8 cellular contexts compared by ENCODE assay signal in the genomic region with DNA sequence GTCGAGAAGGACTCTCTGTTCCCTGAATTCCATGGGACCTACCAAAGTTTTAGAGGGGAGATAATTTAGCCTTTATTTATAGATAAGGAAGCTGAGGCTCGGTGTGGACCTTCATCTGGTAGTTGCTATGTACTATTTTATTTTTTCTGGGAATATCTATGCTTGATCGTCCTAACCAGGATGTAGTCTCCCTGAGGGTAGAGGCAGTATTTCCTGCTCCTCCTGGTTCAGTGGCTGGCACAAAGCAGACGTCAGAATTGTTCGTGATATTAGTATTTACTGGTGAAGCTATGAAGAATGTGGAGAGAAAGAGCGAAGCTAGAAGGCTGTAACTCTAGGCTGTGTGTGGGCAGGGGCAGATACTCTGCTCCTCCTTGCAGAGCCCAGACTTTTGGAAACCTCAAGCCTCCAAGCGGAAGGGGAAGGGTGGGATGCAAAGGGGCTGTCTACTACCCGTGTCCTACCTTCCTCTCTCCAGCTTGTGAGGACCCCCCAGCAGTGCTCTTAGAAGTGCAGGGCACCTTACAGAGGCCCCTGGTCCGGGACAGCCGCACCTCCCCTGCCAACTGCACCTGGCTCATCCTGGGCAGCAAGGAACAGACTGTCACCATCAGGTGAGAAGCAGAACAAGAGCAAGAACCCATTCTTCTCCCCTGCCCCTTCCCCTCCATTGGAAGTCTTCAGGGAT. TPM values are rescaled to one million over a fixed set of nuclear protein-coding genes. Genes with fewer than 3 reads are reported as not detected.
A peak's percentile ranks its signal among the peaks of the same experiment; 100 is the strongest.
DNase-seq lines count a peak whose midpoint lies in the region; ATAC-seq and TF ChIP-seq lines count a peak whose summit lies in the region.

No MANE protein-coding gene starts in this region.

- TF ChIP-seq CTCF in heart left ventricle (IDR thresholded peaks at IDR 0.05) (no peak), brain (conservative IDR thresholded peaks at IDR 0.05) (peak; percentile 1 to 36), upper lobe of right lung (IDR thresholded peaks at IDR 0.05) (no peak)

- H3K4me1 Mint-ChIP-seq in brain: peaks cover 21% of the 10 kb centered on the region

- peaks cover 0 to 3% (median 0%) of the 10 kb centered on the region in 5 experiments for H3K9me3 Mint-ChIP-seq in brain

- no peak for TF ChIP-seq POLR2A in heart left ventricle (IDR thresholded peaks at IDR 0.05)

- peak overlapping the region; percentile 83 to 94 (median 86) for H3K4me3 Mint-ChIP-seq in brain

- intact Hi-C loops in heart left ventricle (cut with DNase I): loop anchor here in 4 of 10 donors (1.0 to 5.0 kb wide), 3 partner anchors 27 to 54 kb away; partner anchors contain the start of genes RBM23 (in 2 of the 4) and PRMT5 (in 1 of the 4)
- intact Hi-C loops in Right ventricle myocardium superior (cut with DNase I): no loop called here
- intact Hi-C loops in upper lobe of right lung (cut with DNase I): no loop called here

- H3K4me1 ChIP-seq in heart left ventricle: peaks cover 4 to 32% (median 18%) of the 10 kb centered on the region in 12 donors
- H3K4me1 ChIP-seq in mesodermal cell (ENCODE audit: control insufficient read depth, insufficient read depth, low read length, poor library complexity, severe bottlenecking): no peaks in the 10 kb centered on the region
- peaks cover 25% of the 10 kb centered on the region for H3K4me1 ChIP-seq in upper lobe of right lung

- H3K9me3 ChIP-seq in heart left ventricle: no peaks in the 10 kb centered on the region
- H3K9me3 ChIP-seq in mesodermal cell (ENCODE audit: control insufficient read depth, low read length): no peaks in the 10 kb centered on the region
- no peaks in the 10 kb centered on the region for H3K9me3 ChIP-seq in upper lobe of right lung

- H3K27ac Mint-ChIP-seq in brain: peak overlapping the region; percentile 72 to 94 (median 78)

- H3K27me3 ChIP-seq in heart left ventricle: no peaks in the 10 kb centered on the region
- no peaks in the 10 kb centered on the region for H3K27me3 ChIP-seq in upper lobe of right lung

- 49 to 55% (median 50%) methylated on average over 9 to 10 of the region's 10 CpGs for WGBS in heart left ventricle, 4 donors
- 70 to 71% methylated on average over 7 to 10 of the region's 10 CpGs for WGBS in mesodermal cell (ENCODE audit: insufficient coverage in 2 of 2), 2 experiments

- H3K4me3 ChIP-seq in heart left ventricle (peak overlapping the region; percentile 66 to 100 (median 95)), mesodermal cell (ENCODE audit: extremely low read depth, insufficient read depth, low read length, poor library complexity, severe bottlenecking) (peak overlapping the region; percentile 90), upper lobe of right lung (peak overlapping the region; percentile 94)

- peaks cover 10% of the 10 kb centered on the region for H3K36me3 Mint-ChIP-seq in brain

- ATAC-seq in heart left ventricle (no peak), Right ventricle myocardium superior (ENCODE audit: poor library complexity) (no peak), upper lobe of right lung (no peak), GM19467 (IDR thresholded peaks at IDR 0.05; ENCODE audit: unreplicated experiment) (no peak)

- H3K36me3 ChIP-seq in heart left ventricle (peaks cover 0 to 50% (median 49%) of the 10 kb centered on the region in 9 donors), mesodermal cell (ENCODE audit: control insufficient read depth, insufficient read depth, low read length) (peaks cover 46% of the 10 kb centered on the region), upper lobe of right lung (peaks cover 51% of the 10 kb centered on the region)

- peaks cover 4% of the 10 kb centered on the region for H3K27me3 Mint-ChIP-seq in brain

- H3K27ac ChIP-seq in heart left ventricle (peak overlapping the region in 11 of 12 donors; percentile 90 to 100 (median 99)), mesodermal cell (ENCODE audit: low read depth, low read length, severe bottlenecking) (peak overlapping the region; percentile 86), upper lobe of right lung (peak overlapping the region; percentile 98)

- DNase-seq in heart left ventricle (no peak), Right ventricle myocardium superior (no peak), upper lobe of right lung (no peak), NOMO-1 treated with DMSO at 0.1 percent for 48 hours (lab: John Stamatoyannopoulos, UW; ENCODE audit: unreplicated experiment) (no peak)
- no peak for DNase-seq in stimulated activated CD4-positive, alpha-beta T cell treated with anti-CD3 and anti-CD28 coated beads, Interleukin-4, amount 100 ng/mL, for 4 hours

RNA-seq across cellular contexts. Expression of gene LRP10, which starts 1.4 kb away (rescaled TPM):
- total RNA-seq in heart left ventricle (100 to 1,000 TPM in 3 of 9 donors, 10 to 100 TPM in 6; 47.9 to 128 (median 64.5) TPM), Right ventricle myocardium superior (50.8 TPM), upper lobe of right lung (142 TPM)
- polyA plus RNA-seq in heart left ventricle (10 to 100 TPM; 11.0 to 99.9 TPM), brain (ENCODE audit: insufficient read depth, low read depth, low replicate concordance) (51.6 TPM)
- 64.8 TPM for polyA plus RNA-seq in mesodermal cell (2013, experiment 1 of 2)
- polyA plus RNA-seq in mesodermal cell (2013, experiment 2 of 2): 49.4 TPM

RNA-seq across cellular contexts. Expression of gene REM2, which starts 10.0 kb away (rescaled TPM):
- total RNA-seq in heart left ventricle (under 1 TPM in 1 of 9 donors, not detected in 8; 0.21 TPM), Right ventricle myocardium superior (not detected), upper lobe of right lung (0.41 TPM)
- polyA plus RNA-seq in heart left ventricle (under 1 TPM in 1 of 2 donors, not detected in 1; 0.06 TPM), brain (ENCODE audit: insufficient read depth, low read depth, low replicate concordance) (9.3 TPM)
- 1.9 TPM for polyA plus RNA-seq in mesodermal cell (2013, experiment 1 of 2)
- 1.5 TPM for polyA plus RNA-seq in mesodermal cell (2013, experiment 2 of 2)

RNA-seq across cellular contexts. Expression of gene MMP14, which starts 36.6 kb away (rescaled TPM):
- total RNA-seq in heart left ventricle (10 to 100 TPM; 14.0 to 90.6 (median 24.8) TPM), Right ventricle myocardium superior (22.5 TPM), upper lobe of right lung (149 TPM)
- polyA plus RNA-seq in heart left ventricle (10 to 100 TPM; 18.9 to 25.7 TPM), brain (ENCODE audit: insufficient read depth, low read depth, low replicate concordance) (59.7 TPM)
- 340 TPM for polyA plus RNA-seq in mesodermal cell (2013, experiment 1 of 2)
- 281 TPM for polyA plus RNA-seq in mesodermal cell (2013, experiment 2 of 2)

RNA-seq across cellular contexts. Expression of gene MRPL52, which starts 43.3 kb away (rescaled TPM):
- 100 to 1,000 TPM in 5 of 9 donors, 10 to 100 TPM in 4; 80.4 to 185 (median 107) TPM for total RNA-seq in heart left ventricle
- polyA plus RNA-seq in heart left ventricle: 100 to 1,000 TPM in 1 of 2 donors, 10 to 100 TPM in 1; 83.4 to 177 TPM
- total RNA-seq in Right ventricle myocardium superior: 110 TPM
- 160 TPM for polyA plus RNA-seq in brain (ENCODE audit: insufficient read depth, low read depth, low replicate concordance)
- 158 TPM for polyA plus RNA-seq in mesodermal cell (2013, experiment 1 of 2)
- polyA plus RNA-seq in mesodermal cell (2013, experiment 2 of 2): 156 TPM
- 58.4 TPM for total RNA-seq in upper lobe of right lung

RNA-seq across cellular contexts. Expression of gene RBM23, which starts 46.0 kb away (rescaled TPM):
- total RNA-seq in heart left ventricle (10 to 100 TPM; 35.4 to 45.0 (median 41.6) TPM), Right ventricle myocardium superior (37.8 TPM), upper lobe of right lung (83.5 TPM)
- polyA plus RNA-seq in heart left ventricle (10 to 100 TPM; 14.8 to 52.7 TPM), brain (ENCODE audit: insufficient read depth, low read depth, low replicate concordance) (104 TPM)
- 49.5 TPM for polyA plus RNA-seq in mesodermal cell (2013, experiment 1 of 2)
- 51.3 TPM for polyA plus RNA-seq in mesodermal cell (2013, experiment 2 of 2)

Comparison
In these comparisons a context has a peak if more than half of its experiments do, and no peak if none do; other contexts are left out.
1. CTCF ChIP-seq: peak in brain (2 of 2); none in heart left ventricle (0 of 12) and upper lobe of right lung (single experiment).
2. Peak in every context shown above with its lines, with median percentiles within 50 percentile points of each other: H3K27ac ChIP-seq and H3K4me3 ChIP-seq.